ENCODE assay signal across 23 cellular contexts in genomic region chr3:150531775-150532174, GRCh38.
"Had no signal": no experiment of that assay in that cellular context is flagged by ENCODE, and none has a peak within 500 bp of the region (broad histone marks: within the 10 kb centered on the region; RNA-seq: fewer than 3 reads in every experiment).

No MANE protein-coding gene starts in this region.

- H3K4me3 Mint-ChIP-seq: activated T-helper 1 cell treated with anti-CD3 and anti-CD28 coated beads, Interleukin-12 subunit alpha, Interleukin-12 subunit beta, Interleukin-2, Interleukin-4 antibody, amounts not matched to agents 30 ng/mL and 10 ng/mL and 1 ng/mL, durations not matched to agents 14 hours and 24 hours and 36 hours; T-cell had no signal

- H3K9me3 ChIP-seq: colonic mucosa had no signal

- H3K27ac ChIP-seq: brain microvascular endothelial cell, colonic mucosa, SK-N-MC, VCaP had no signal

- H3K27me3 Mint-ChIP-seq: T-cell had no signal

- H3K27ac Mint-ChIP-seq: activated T-helper 1 cell treated with anti-CD3 and anti-CD28 coated beads, Interleukin-12 subunit alpha, Interleukin-12 subunit beta, Interleukin-2, Interleukin-4 antibody, amounts not matched to agents 30 ng/mL and 10 ng/mL and 1 ng/mL, durations not matched to agents 14 hours and 24 hours and 36 hours; T-cell had no signal

- H3K4me1 ChIP-seq: colonic mucosa had no signal

- H3K4me3 ChIP-seq: colonic mucosa, SK-N-MC had no signal

- DNase-seq: activated CD4-positive, CD25-positive, alpha-beta regulatory T cell; activated CD8-positive, alpha-beta memory T cell treated with anti-CD3 and anti-CD28 coated beads for 24 hours; activated effector memory CD4-positive, alpha-beta T cell treated with anti-CD3 and anti-CD28 coated beads, Interleukin-2, amount 50 U/mL, for 16 hours; activated naive CD4-positive, alpha-beta T cell treated with Interleukin-2 at 50 U/mL for 16 hours; brain microvascular endothelial cell; colonic mucosa; Karpas-422; MM.1S; NCI-H1105; NCI-H1436; NCI-H1694 treated with DMSO at 0.1 percent for 48 hours; NCI-H2029 treated with DMSO at 0.1 percent for 48 hours; NCI-H510A treated with DMSO at 0.1 percent for 48 hours; NCI-H69; NK-92 treated with Interleukin-12 subunit alpha and Interleukin-12 subunit beta, amount 100 ng/mL, for 24 hours; OCI-M1; RPMI8226; T-cell had no signal

- H3K36me3 Mint-ChIP-seq: T-cell had no signal

- ATAC-seq: Panc1, Right ventricle myocardium inferior, T-cell had no signal

- H3K9me3 Mint-ChIP-seq: activated T-helper 1 cell treated with anti-CD3 and anti-CD28 coated beads, Interleukin-12 subunit alpha, Interleukin-12 subunit beta, Interleukin-2, Interleukin-4 antibody, amounts not matched to agents 30 ng/mL and 10 ng/mL and 1 ng/mL, durations not matched to agents 14 hours and 24 hours and 36 hours; T-cell had no signal

- H3K36me3 ChIP-seq: brain microvascular endothelial cell, colonic mucosa had no signal
